Comparison of ENCODE assay signal across 8 cellular contexts in the genomic region with DNA sequence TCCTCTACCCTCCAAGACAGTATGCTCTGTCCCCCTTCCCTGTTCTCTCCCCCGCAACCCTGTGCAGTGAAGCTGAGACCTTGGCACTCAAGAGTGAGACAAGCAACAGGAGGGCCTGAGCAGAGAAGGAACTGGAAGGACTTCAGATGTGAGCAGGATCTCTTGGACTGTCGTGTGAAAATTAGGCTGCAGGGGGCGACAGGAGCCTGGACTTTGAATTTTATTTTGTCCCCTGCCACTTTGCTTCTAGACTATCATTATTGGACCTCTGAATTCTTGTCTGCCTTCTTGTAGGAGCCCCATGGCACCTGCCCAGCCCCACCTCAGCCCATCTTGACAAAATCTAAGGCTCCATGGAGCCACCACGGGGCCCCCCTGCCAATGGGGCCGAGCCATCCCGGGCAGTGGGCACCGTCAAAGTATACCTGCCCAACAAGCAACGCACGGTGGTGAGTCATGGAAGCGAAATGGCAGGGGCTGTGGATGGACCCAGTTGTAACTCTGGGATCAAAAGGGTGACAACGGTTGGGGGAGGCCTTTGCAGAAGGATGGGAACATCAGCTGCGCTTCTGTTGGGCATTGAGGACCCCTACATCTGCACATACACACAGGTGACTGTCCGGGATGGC. TPM values are rescaled to one million over a fixed set of nuclear protein-coding genes. Genes with fewer than 3 reads are reported as not detected.
DNase-seq lines count a peak whose midpoint lies in the region; ATAC-seq and TF ChIP-seq lines count a peak whose summit lies in the region.

No MANE protein-coding gene starts in this region.

- no peak for DNase-seq in heart right ventricle
- DNase-seq in Right ventricle myocardium inferior (ENCODE audit: missing footprints): no peak
- DNase-seq in Panc1 (ENCODE audit: low read depth, low spot score): no peak
- DNase-seq in effector memory CD8-positive, alpha-beta T cell: peak in 2 of 3 experiments; percentile 12 to 14
- DNase-seq in stimulated activated naive CD8-positive, alpha-beta T cell treated with anti-CD3 and anti-CD28 coated beads, Interleukin-15, amount 100 ng/mL, for 72 hours: peak; percentile 25 to 41
- no peak for DNase-seq in NCI-H2029 treated with DMSO at 0.1 percent for 48 hours (lab: John Stamatoyannopoulos, UW)
- no peak for DNase-seq in ureter (ENCODE audit: low spot score)

- H3K27me3 ChIP-seq in heart right ventricle (no peaks in the 10 kb centered on the region), Panc1 (ENCODE audit: control insufficient read depth, insufficient read depth, low read length) (no peaks in the 10 kb centered on the region)

- H3K36me3 ChIP-seq in heart right ventricle: peaks cover 0 to 52% (median 3%) of the 10 kb centered on the region in 9 donors
- no peaks in the 10 kb centered on the region; the same call in none of the 2 replicates for H3K36me3 ChIP-seq in Panc1 (ENCODE audit: control insufficient read depth, insufficient read depth, low read length)

- H3K27me3 Mint-ChIP-seq in effector memory CD8-positive, alpha-beta T cell: no peaks in the 10 kb centered on the region
- H3K27me3 Mint-ChIP-seq in stimulated activated naive CD8-positive, alpha-beta T cell treated with anti-CD3 and anti-CD28 coated beads, Interleukin-15, amount 100 ng/mL, for 72 hours: no peaks in the 10 kb centered on the region

- peak overlapping the region; percentile 81 to 91 for H3K4me3 Mint-ChIP-seq in effector memory CD8-positive, alpha-beta T cell
- H3K4me3 Mint-ChIP-seq in stimulated activated naive CD8-positive, alpha-beta T cell treated with anti-CD3 and anti-CD28 coated beads, Interleukin-15, amount 100 ng/mL, for 72 hours: peak overlapping the region; percentile 84 to 94

- no peaks in the 10 kb centered on the region for H3K9me3 Mint-ChIP-seq in effector memory CD8-positive, alpha-beta T cell
- H3K9me3 Mint-ChIP-seq in stimulated activated naive CD8-positive, alpha-beta T cell treated with anti-CD3 and anti-CD28 coated beads, Interleukin-15, amount 100 ng/mL, for 72 hours: no peaks in the 10 kb centered on the region

- H3K4me1 ChIP-seq in heart right ventricle: peaks cover 0 to 33% (median 10%) of the 10 kb centered on the region in 9 donors
- no peaks in the 10 kb centered on the region for H3K4me1 ChIP-seq in Panc1 (ENCODE audit: control insufficient read depth, insufficient read depth, low read length)

- no peak overlapping the region for H3K27ac Mint-ChIP-seq in effector memory CD8-positive, alpha-beta T cell
- peak overlapping the region in 1 of 2 donors; percentile 82 for H3K27ac Mint-ChIP-seq in stimulated activated naive CD8-positive, alpha-beta T cell treated with anti-CD3 and anti-CD28 coated beads, Interleukin-15, amount 100 ng/mL, for 72 hours

- ATAC-seq in heart right ventricle: no peak
- ATAC-seq in Right ventricle myocardium inferior: no peak
- no peak for ATAC-seq in Panc1
- no peak for ATAC-seq in effector memory CD8-positive, alpha-beta T cell (replicated peaks)
- no peak for ATAC-seq in stimulated activated naive CD8-positive, alpha-beta T cell treated with anti-CD3 and anti-CD28 coated beads, Interleukin-15, amount 100 ng/mL, for 72 hours
- ATAC-seq in GM18517 (IDR thresholded peaks at IDR 0.05; ENCODE audit: unreplicated experiment): no peak

- H3K4me3 ChIP-seq in heart right ventricle: no peak overlapping the region
- H3K4me3 ChIP-seq in Panc1 (ENCODE audit: low read depth in 2 of 2, low read length in 2 of 2): no peak overlapping the region

- peak in 7 of 9 donors; percentile 24 to 48 (median 42) for TF ChIP-seq CTCF in heart right ventricle (IDR thresholded peaks at IDR 0.05)
- peak; percentile 65 for TF ChIP-seq CTCF in Panc1 (IDR thresholded peaks at IDR 0.05)

- H3K27ac ChIP-seq in heart right ventricle: peak overlapping the region in 2 of 10 donors; percentile 24 to 26
- H3K27ac ChIP-seq in Panc1 (ENCODE audit: low read length): no peak overlapping the region

- CTCF ChIA-PET in Panc1 (lab: Charles Lee): interaction anchor here (0.7 kb wide), 1 partner anchor 22 kb away, joined by 6 read pairs; no protein-coding TSS in a partner anchor

- POLR2A ChIA-PET in Panc1 (lab: Charles Lee): no interaction called here

- intact Hi-C loops in heart right ventricle (cut with DNase I): loop anchor here in 8 of 10 donors (5.0 to 10.0 kb wide), 6 partner anchors 75 to 462 kb away; partner anchors contain the start of gene ELK1 (in 1 of the 8)
- intact Hi-C loops in Right ventricle myocardium inferior (cut with DNase I): loop anchor here (2.0 to 5.0 kb wide), 2 partner anchors 85 to 462 kb away; no protein-coding TSS in a partner anchor
- intact Hi-C loops in Panc1 (cut with micrococcal nuclease; ENCODE audit: unreplicated experiment): no loop called here

- 76 to 79% methylated on average over 13 of the region's 13 CpGs for WGBS in heart right ventricle, 2 donors

- peaks cover 55% of the 10 kb centered on the region for H3K36me3 Mint-ChIP-seq in effector memory CD8-positive, alpha-beta T cell (ENCODE audit: insufficient read depth)

- in situ Hi-C loops in Panc1 (cut with HindIII; ENCODE audit: low pct_unique_long_range_greater_than_20kb, low sequenced_read_pairs): no loop called here

- no TSS peak for BruUV-seq in Panc1 (replicated peaks; lab: Mats Ljungman, UMichigan)

- H3K9me3 ChIP-seq in heart right ventricle (no peaks in the 10 kb centered on the region), Panc1 (ENCODE audit: control insufficient read depth, insufficient read depth, low read depth, low read length) (no peaks in the 10 kb centered on the region)

- peaks cover 32% of the 10 kb centered on the region in 2 donors for H3K4me1 Mint-ChIP-seq in effector memory CD8-positive, alpha-beta T cell (ENCODE audit: low read depth in 2 of 2)
- H3K4me1 Mint-ChIP-seq in stimulated activated naive CD8-positive, alpha-beta T cell treated with anti-CD3 and anti-CD28 coated beads, Interleukin-15, amount 100 ng/mL, for 72 hours: peaks cover 37% of the 10 kb centered on the region

RNA-seq across cellular contexts. Expression of gene ARAF, which starts 1.7 kb away (rescaled TPM):
- total RNA-seq in heart right ventricle: 10 to 100 TPM; 73.0 to 93.1 (median 79.8) TPM
- polyA plus RNA-seq in heart right ventricle: 10 to 100 TPM; 45.2 to 57.0 TPM
- total RNA-seq in Right ventricle myocardium inferior: 76.5 TPM
- total RNA-seq in Panc1 (2021; ENCODE audit: unreplicated experiment): 87.9 TPM
- 76.8 TPM for polyA plus RNA-seq in Panc1 (2012; ENCODE audit: insufficient read length)
- total RNA-seq in ureter: 68.5 TPM

RNA-seq across cellular contexts. Expression of gene TIMP1, which starts 19.5 kb away (rescaled TPM):
- total RNA-seq in heart right ventricle (100 to 1,000 TPM in 2 of 10 donors, 10 to 100 TPM in 8; 32.8 to 534 (median 68.8) TPM), Right ventricle myocardium inferior (112 TPM), Panc1 (2021; ENCODE audit: unreplicated experiment) (131 TPM), ureter (279 TPM)
- 100 to 1,000 TPM; 240 to 826 TPM for polyA plus RNA-seq in heart right ventricle
- polyA plus RNA-seq in Panc1 (2012; ENCODE audit: insufficient read length): 129 TPM

RNA-seq across cellular contexts. Expression of gene SYN1, which starts 56.9 kb away (rescaled TPM):
- 10 to 100 TPM; 10.4 to 16.3 (median 13.8) TPM for total RNA-seq in heart right ventricle
- polyA plus RNA-seq in heart right ventricle: 10 to 100 TPM in 1 of 2 donors, 1 to 10 TPM in 1; 7.0 to 11.1 TPM
- 11.1 TPM for total RNA-seq in Right ventricle myocardium inferior
- total RNA-seq in Panc1 (2021; ENCODE audit: unreplicated experiment): 1.0 TPM
- 1.4 TPM for polyA plus RNA-seq in Panc1 (2012; ENCODE audit: insufficient read length)
- total RNA-seq in ureter: 1.4 TPM

Comparison
In these comparisons a context has a peak if more than half of its experiments do, and no peak if none do; other contexts are left out.
1. DNase-seq: peak in effector memory CD8-positive, alpha-beta T cell (2 of 3) and stimulated activated naive CD8-positive, alpha-beta T cell treated with anti-CD3 and anti-CD28 coated beads, Interleukin-15, amount 100 ng/mL, for 72 hours (2 of 2); none in heart right ventricle (0 of 2), Right ventricle myocardium inferior (single experiment), Panc1 (single experiment), NCI-H2029 treated with DMSO at 0.1 percent for 48 hours (single experiment) and ureter (single experiment).